9 cellular contexts compared by ENCODE assay signal in genomic region chr9:97293207-97293721, GRCh38. TPM values are rescaled to one million over a fixed set of nuclear protein-coding genes. Genes with fewer than 3 reads are reported as not detected.
A peak's percentile ranks its signal among the peaks of the same experiment; 100 is the strongest.
DNase-seq lines count a peak whose midpoint lies in the region; ATAC-seq and TF ChIP-seq lines count a peak whose summit lies in the region.
"Had no signal": no experiment of that assay in that cellular context is flagged by ENCODE, and none has a peak within 500 bp of the region (broad histone marks: within the 10 kb centered on the region; RNA-seq: fewer than 3 reads in every experiment).

No MANE protein-coding gene starts in this region.

- DNase-seq in Right ventricle myocardium inferior (ENCODE audit: missing footprints) (peak; percentile 73), cardiac septum (ENCODE audit: low spot score) (no peak), astrocyte of the hippocampus (ENCODE audit: low read depth, low spot score) (peak; percentile 12), kidney glomerular epithelial cell (lab: John Stamatoyannopoulos, UW) (peak; percentile 1), GM10266 (ENCODE audit: extremely low spot score) (no peak), C1 segment of cervical spinal cord (lab: John Stamatoyannopoulos, UW) (no peak), AML-193 (lab: John Stamatoyannopoulos, UW) (no peak)
- DNase-seq: activated naive CD4-positive, alpha-beta T cell treated with Interleukin-2 at 50 U/mL for 16 hours had no signal

- TF ChIP-seq CTCF in GM10266 (IDR thresholded peaks at IDR 0.05; ENCODE audit: control insufficient read depth, insufficient read depth, low read depth, missing control alignments) = no peak

- ATAC-seq in Right ventricle myocardium inferior (peak; percentile 86), GM21825 (IDR thresholded peaks at IDR 0.05; ENCODE audit: unreplicated experiment) (no peak)

- intact Hi-C loops in Right ventricle myocardium inferior (cut with DNase I) (no loop called here), cardiac septum (cut with DNase I) (no loop called here)

RNA-seq across cellular contexts. Expression of gene CCDC180, which starts 14.2 kb away (rescaled TPM):
- 1.7 TPM for total RNA-seq in Right ventricle myocardium inferior
- 2.2 TPM for total RNA-seq in cardiac septum

Comparison
In these comparisons a context has a peak if more than half of its experiments do, and no peak if none do; other contexts are left out.
1. DNase-seq: peak in Right ventricle myocardium inferior (single experiment), astrocyte of the hippocampus (single experiment) and kidney glomerular epithelial cell (single experiment); none in cardiac septum (single experiment), GM10266 (single experiment), C1 segment of cervical spinal cord (0 of 14) and AML-193 (0 of 2).